In the genomic region with DNA sequence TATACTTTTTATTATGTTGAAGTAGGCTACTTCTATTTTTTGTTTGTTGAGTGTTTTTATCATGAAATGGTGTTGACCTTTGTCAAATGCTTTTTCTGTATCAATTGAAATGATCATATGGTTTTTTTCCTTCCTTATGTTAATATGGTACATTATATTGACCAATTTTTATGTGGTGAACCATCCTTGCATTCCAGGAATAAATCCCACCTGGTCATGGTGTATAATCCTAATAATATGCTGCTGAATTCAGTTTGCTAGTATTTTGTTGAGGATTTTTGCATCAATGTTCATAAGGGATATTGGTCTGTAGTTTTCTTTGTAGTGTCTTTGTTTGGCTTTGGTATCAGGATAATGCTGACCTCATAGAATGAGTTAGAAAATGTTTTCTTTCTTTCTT, we compare ENCODE assay signal across 32 cellular contexts. TPM values are rescaled to one million over a fixed set of nuclear protein-coding genes. Genes with fewer than 3 reads are reported as not detected.
"Had no signal": no experiment of that assay in that cellular context is flagged by ENCODE, and none has a peak within 500 bp of the region (broad histone marks: within the 10 kb centered on the region; RNA-seq: fewer than 3 reads in every experiment).

No MANE protein-coding gene starts in this region.

- H3K4me3 ChIP-seq: colonic mucosa, esophagus squamous epithelium, gastrocnemius medialis, heart right ventricle, left lung, lung had no signal

- H3K36me3 ChIP-seq: colonic mucosa, esophagus squamous epithelium, gastrocnemius medialis, heart right ventricle, left lung had no signal

- DNase-seq: colonic mucosa; cortex of kidney; effector CD8-positive, alpha-beta T cell; effector memory CD8-positive, alpha-beta T cell; endodermal cell; erythroblast; esophagus squamous epithelium; foreskin fibroblast; foreskin melanocyte; gastrocnemius medialis; glutamatergic neuron; head of caudate nucleus; heart right ventricle; hippocampal formation; left cardiac atrium; left lung; left ventricle myocardium superior; mammary epithelial cell; mesendoderm; midbrain; naive thymus-derived CD4-positive, alpha-beta T cell had no signal

- H3K27ac ChIP-seq: colonic mucosa, epithelial cell of prostate, esophagus squamous epithelium, gastrocnemius medialis, heart right ventricle, left lung had no signal

- H3K4me1 ChIP-seq: colonic mucosa, esophagus squamous epithelium, gastrocnemius medialis, heart right ventricle, left lung had no signal

- FAIRE-seq: endometrium, islet of Langerhans, keratinocyte had no signal

- H3K9me3 ChIP-seq: colonic mucosa, gastrocnemius medialis had no signal

- H3K27me3 ChIP-seq: colonic mucosa had no signal

- ATAC-seq: effector memory CD8-positive, alpha-beta T cell; esophagus mucosa; gastrocnemius medialis; heart right ventricle; left cardiac atrium; left lung; left ventricle myocardium superior; naive thymus-derived CD4-positive, alpha-beta T cell had no signal

RNA-seq across cellular contexts. Expression of gene OR5AU1, which starts 10.4 kb away (rescaled TPM):
- total RNA-seq: colonic mucosa; dermis microvascular lymphatic vessel endothelial cell; endodermal cell; esophagus mucosa; esophagus squamous epithelium; gastrocnemius medialis; glomerular endothelial cell; heart right ventricle; kidney epithelial cell; left cardiac atrium; left lung; left ventricle myocardium superior; lung; mammary epithelial cell; mononuclear cell; mucosa of gallbladder; naive thymus-derived CD4-positive, alpha-beta T cell had no signal
- polyA plus RNA-seq: heart right ventricle; keratinocyte; lung; mammary epithelial cell; naive thymus-derived CD4-positive, alpha-beta T cell had no signal

RNA-seq across cellular contexts. Expression of gene TMEM253, which starts 44.6 kb away (rescaled TPM):
- total RNA-seq: dermis microvascular lymphatic vessel endothelial cell, glomerular endothelial cell, kidney epithelial cell had no signal
- polyA plus RNA-seq: naive thymus-derived CD4-positive, alpha-beta T cell had no signal
